Comparison of ENCODE assay signal across 1 cellular context in the genomic region with DNA sequence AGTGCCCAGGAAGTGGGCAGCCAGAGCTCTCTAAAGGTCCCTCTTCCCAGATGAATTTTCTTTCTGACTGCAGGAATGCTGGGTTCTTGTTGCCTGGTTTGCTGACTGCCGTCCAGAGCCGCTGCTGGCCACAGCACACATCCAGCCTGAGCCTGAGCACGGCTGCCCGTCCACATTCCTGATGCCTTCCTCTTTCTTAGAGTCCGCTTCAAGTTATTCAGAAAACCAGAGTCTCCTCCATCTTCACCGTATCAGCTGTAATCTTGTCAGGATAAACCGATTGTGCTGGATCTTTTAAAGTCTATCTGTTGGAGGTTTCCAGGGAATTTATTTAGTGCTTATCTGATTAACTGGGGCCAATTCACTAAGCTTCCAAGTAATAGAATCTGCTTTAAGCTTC.
A peak's percentile ranks its signal among the peaks of the same experiment; 100 is the strongest.
TF ChIP-seq lines count a peak whose summit lies in the region.

No MANE protein-coding gene starts in this region.

TF ChIP-seq in SK-N-SH, 30 proteins besides CTCF, POLR2A, EP300 and RAD21:
- TF ChIP-seq, protein P1, sequence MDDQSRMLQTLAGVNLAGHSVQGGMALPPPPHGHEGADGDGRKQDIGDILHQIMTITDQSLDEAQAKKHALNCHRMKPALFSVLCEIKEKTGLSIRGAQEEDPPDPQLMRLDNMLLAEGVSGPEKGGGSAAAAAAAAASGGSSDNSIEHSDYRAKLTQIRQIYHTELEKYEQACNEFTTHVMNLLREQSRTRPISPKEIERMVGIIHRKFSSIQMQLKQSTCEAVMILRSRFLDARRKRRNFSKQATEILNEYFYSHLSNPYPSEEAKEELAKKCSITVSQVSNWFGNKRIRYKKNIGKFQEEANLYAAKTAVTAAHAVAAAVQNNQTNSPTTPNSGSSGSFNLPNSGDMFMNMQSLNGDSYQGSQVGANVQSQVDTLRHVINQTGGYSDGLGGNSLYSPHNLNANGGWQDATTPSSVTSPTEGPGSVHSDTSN (IDR thresholded peaks at IDR 0.05), result peak; percentile 31; the same call in 1 of the 2 replicates
- TF ChIP-seq GABPA (IDR thresholded peaks at IDR 0.05; ENCODE audit: low read depth), result no peak
- no peak for TF ChIP-seq RFX5 (IDR thresholded peaks at IDR 0.05; ENCODE audit: low read length)
- TF ChIP-seq SIN3A (IDR thresholded peaks at IDR 0.05; ENCODE audit: borderline replicate concordance, low read depth, low read length), result no peak
- no peak for TF ChIP-seq FOXM1 (IDR thresholded peaks at IDR 0.05; ENCODE audit: low read depth)
- no peak for TF ChIP-seq TCF12 (IDR thresholded peaks at IDR 0.05)
- no peak for TF ChIP-seq FOXJ3 (CRISPR knock-in tag; IDR thresholded peaks at IDR 0.05)
- TF ChIP-seq RCOR1 (IDR thresholded peaks at IDR 0.05; ENCODE audit: low read length), result no peak
